ENCODE assay signal across 8 cellular contexts in the genomic region with DNA sequence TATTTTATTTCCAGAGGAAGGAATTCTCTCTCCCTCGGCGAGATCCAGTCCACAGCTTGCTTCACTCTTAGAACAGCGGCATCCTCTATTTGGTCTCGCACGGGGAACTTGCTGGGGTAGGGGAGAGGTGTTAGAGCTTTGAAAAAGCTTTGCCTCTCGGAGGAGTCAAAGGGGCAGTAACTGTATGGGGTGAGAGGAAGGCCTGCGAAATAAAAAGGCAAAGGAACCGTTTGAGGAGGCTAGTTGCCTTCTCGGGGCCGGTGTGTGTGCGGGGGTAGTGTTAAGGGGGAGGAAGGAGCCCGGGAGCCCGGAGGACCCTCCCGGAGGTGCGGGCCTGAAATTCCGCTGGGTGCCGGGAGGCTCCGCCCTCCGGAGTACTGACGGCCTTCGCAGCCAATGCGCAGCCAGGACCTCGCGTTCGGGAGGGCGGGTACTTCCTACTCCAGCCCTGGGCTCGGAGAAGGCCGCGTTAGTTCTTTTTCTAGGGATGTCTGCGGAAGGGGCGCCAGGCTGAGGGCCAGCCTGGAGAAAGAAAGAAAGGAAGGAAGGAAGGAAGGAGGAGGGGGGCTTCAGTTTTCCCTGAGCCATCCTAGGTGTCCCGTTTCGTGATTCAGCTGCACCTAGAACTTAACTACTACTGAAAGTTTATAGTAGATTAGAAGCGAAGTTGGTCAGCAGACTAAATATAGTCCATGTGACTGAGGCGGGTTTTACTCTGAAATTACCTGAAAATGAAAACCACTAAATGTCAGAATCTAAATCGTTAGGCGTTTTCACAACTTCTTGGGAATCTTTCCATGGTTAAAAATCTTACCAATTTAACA. TPM values are rescaled to one million over a fixed set of nuclear protein-coding genes. Genes with fewer than 3 reads are reported as not detected.
DNase-seq lines count a peak whose midpoint lies in the region; ATAC-seq and TF ChIP-seq lines count a peak whose summit lies in the region.

No MANE protein-coding gene starts in this region.

- no peaks in the 10 kb centered on the region for H3K27me3 ChIP-seq in ascending aorta
- no peaks in the 10 kb centered on the region for H3K27me3 ChIP-seq in aorta (ENCODE audit: control insufficient read depth in 1 of 2, insufficient read depth in 2 of 2, low read length in 1 of 2)

- H3K27me3 Mint-ChIP-seq in T-helper 2 cell treated with Interferon-gamma antibody and Interleukin-4, amounts not matched to agents 5 μg/mL and 100 μg/mL, for 36 hours (ENCODE audit: low read depth): no peaks in the 10 kb centered on the region

- intact Hi-C loops in ascending aorta (cut with DNase I): loop anchor here (5.0 to 10.0 kb wide), 3 partner anchors 106 to 384 kb away; a partner anchor contains a TSS
- intact Hi-C loops in aorta (cut with DNase I): loop anchor here (2.0 to 10.0 kb wide), 3 partner anchors 42 to 106 kb away; no protein-coding TSS in a partner anchor

- H3K4me1 Mint-ChIP-seq in T-helper 2 cell treated with Interferon-gamma antibody and Interleukin-4, amounts not matched to agents 5 μg/mL and 100 μg/mL, for 36 hours (ENCODE audit: low read depth): peaks cover 44% of the 10 kb centered on the region

- no peaks in the 10 kb centered on the region for H3K36me3 ChIP-seq in ascending aorta
- no peaks in the 10 kb centered on the region for H3K36me3 ChIP-seq in aorta (ENCODE audit: control insufficient read depth in 1 of 2, insufficient read depth in 2 of 2, low read length in 1 of 2)

- H3K36me3 Mint-ChIP-seq in T-helper 2 cell treated with Interferon-gamma antibody and Interleukin-4, amounts not matched to agents 5 μg/mL and 100 μg/mL, for 36 hours (ENCODE audit: low read depth): peaks cover 3% of the 10 kb centered on the region

- 0% methylated on average over 37 of the region's 37 CpGs for WGBS in aorta, 2 donors

- H3K9me3 ChIP-seq in ascending aorta (no peaks in the 10 kb centered on the region), aorta (ENCODE audit: control insufficient read depth, low read length) (no peaks in the 10 kb centered on the region)

- H3K4me3 ChIP-seq in ascending aorta (peak overlapping the region; percentile 79 to 90), aorta (ENCODE audit: low read length in 2 of 2) (peak overlapping the region; percentile 89 to 97)

- ATAC-seq in GM18511 (IDR thresholded peaks at IDR 0.05; ENCODE audit: unreplicated experiment) (peak; percentile 68), HG02981 (IDR thresholded peaks at IDR 0.05; ENCODE audit: unreplicated experiment) (peak; percentile 68), aorta (ENCODE audit: low FRiP score) (peak; percentile 91)

- H3K4me1 ChIP-seq in ascending aorta: peaks cover 17 to 24% of the 10 kb centered on the region in 2 donors
- peaks cover 0 to 2% of the 10 kb centered on the region in 2 donors for H3K4me1 ChIP-seq in aorta (ENCODE audit: control insufficient read depth in 1 of 2, insufficient read depth in 2 of 2, low read length in 2 of 2)

- peak overlapping the region; percentile 99 for H3K27ac Mint-ChIP-seq in T-helper 2 cell treated with Interferon-gamma antibody and Interleukin-4, amounts not matched to agents 5 μg/mL and 100 μg/mL, for 36 hours

- no peaks in the 10 kb centered on the region for H3K9me3 Mint-ChIP-seq in T-helper 2 cell treated with Interferon-gamma antibody and Interleukin-4, amounts not matched to agents 5 μg/mL and 100 μg/mL, for 36 hours

- DNase-seq in NCI-H1930 (lab: John Stamatoyannopoulos, UW) (peak; percentile 78 to 83), ascending aorta (ENCODE audit: low spot score in 2 of 2) (peak; percentile 61 to 92), hepatic stellate cell (ENCODE audit: low spot score) (peak; percentile 95), renal cortical epithelial cell (ENCODE audit: low read depth) (peak; percentile 81), aorta (peak; percentile 93 to 97)
- DNase-seq in T-helper 2 cell treated with Interferon-gamma antibody and Interleukin-4, amounts not matched to agents 5 μg/mL and 100 μg/mL, for 36 hours (ENCODE audit: low spot score): peak; percentile 88

- TF ChIP-seq CTCF in ascending aorta (IDR thresholded peaks at IDR 0.05): no peak

- peak overlapping the region; percentile 100 for H3K4me3 Mint-ChIP-seq in T-helper 2 cell treated with Interferon-gamma antibody and Interleukin-4, amounts not matched to agents 5 μg/mL and 100 μg/mL, for 36 hours

- peak overlapping the region; percentile 96 to 99 for H3K27ac ChIP-seq in ascending aorta
- H3K27ac ChIP-seq in aorta (ENCODE audit: low read depth in 1 of 2, low read length in 2 of 2): peak overlapping the region; percentile 77 to 80

RNA-seq across cellular contexts. Expression of a gene that starts 2.2 kb away (rescaled TPM):
- total RNA-seq in ascending aorta (43.6 TPM), renal cortical epithelial cell (59.1 and 84.0 TPM in 2 replicates), aorta (100 to 1,000 TPM; 106 to 107 TPM)
- polyA plus RNA-seq in aorta: 100 to 1,000 TPM in 1 of 2 donors, 10 to 100 TPM in 1; 60.1 to 164 TPM

Comparison
In these comparisons a context has a peak if more than half of its experiments do, and no peak if none do; other contexts are left out.
1. Peak in every context shown above with its lines: DNase-seq, ATAC-seq, H3K4me3 ChIP-seq and H3K27ac ChIP-seq.